Comparison of ENCODE assay signal across 19 cellular contexts in genomic region chr15:82106671-82107070, GRCh38.
DNase-seq lines count a peak whose midpoint lies in the region; ATAC-seq and TF ChIP-seq lines count a peak whose summit lies in the region.
"Had no signal": no experiment of that assay in that cellular context is flagged by ENCODE, and none has a peak within 500 bp of the region (broad histone marks: within the 10 kb centered on the region; RNA-seq: fewer than 3 reads in every experiment).

No MANE protein-coding gene starts in this region.

- H3K4me2 ChIP-seq in GM23248 (ENCODE audit: unreplicated experiment) (no peak overlapping the region), trophoblast cell (ENCODE audit: low read length) (no peak overlapping the region)
- H3K4me2 ChIP-seq: KMS-11 had no signal

- H4K8ac ChIP-seq in trophoblast cell (ENCODE audit: low read depth, low read length), result no peak overlapping the region

- no peaks in the 10 kb centered on the region for H3K9me3 Mint-ChIP-seq in chondrocyte (ENCODE audit: low read depth)
- H3K9me3 Mint-ChIP-seq in stimulated activated naive B cell treated with anti-CD40 and anti-IgM and Interleukin-4, amounts not matched to agents 10 μg/mL and 1 μg/mL and 100 μg/mL, for 72 hours, result no peaks in the 10 kb centered on the region

- no peaks in the 10 kb centered on the region for H3K27me3 ChIP-seq in GM23248 (replicated peaks; ENCODE audit: insufficient read depth)
- H3K27me3 ChIP-seq in trophoblast cell (ENCODE audit: insufficient read depth, low read length), result no peaks in the 10 kb centered on the region
- H3K27me3 ChIP-seq: MG63, SJCRH30 had no signal

- ATAC-seq in sciatic nerve (no peak), HG02885 (IDR thresholded peaks at IDR 0.05; ENCODE audit: poor library complexity, unreplicated experiment) (no peak)
- ATAC-seq in stimulated activated naive B cell treated with anti-CD40 and anti-IgM and Interleukin-4, amounts not matched to agents 10 μg/mL and 1 μg/mL and 100 μg/mL, for 72 hours (replicated peaks), result no peak

- DNase-seq in GM23248 (no peak), M059J (ENCODE audit: low read depth) (peak; percentile 29), chondrocyte (ENCODE audit: low spot score) (no peak), trophoblast cell (peak; percentile 19 to 60), sciatic nerve (ENCODE audit: low spot score) (no peak), NCI-H1092 treated with DMSO at 0.1 percent for 48 hours (lab: John Stamatoyannopoulos, UW) (no peak)
- DNase-seq in stimulated activated naive B cell treated with anti-CD40 and anti-IgM and Interleukin-4, amounts not matched to agents 10 μg/mL and 1 μg/mL and 100 μg/mL, for 72 hours, result no peak
- DNase-seq: COR-L47, DMS153, MG63, NCI-H1105, NCI-H1694, NCI-H2107, NCI-H446, NCI-H69 had no signal

- H3K14ac ChIP-seq in trophoblast cell (ENCODE audit: low read length), result no peak overlapping the region

- no peak overlapping the region for H3K18ac ChIP-seq in trophoblast cell (ENCODE audit: low read length)

- H3K9me3 ChIP-seq in GM23248 (ENCODE audit: low read depth) (no peaks in the 10 kb centered on the region), trophoblast cell (ENCODE audit: insufficient read depth, low read depth, low read length) (no peaks in the 10 kb centered on the region)
- H3K9me3 ChIP-seq: HAP-1, MG63, SJCRH30 had no signal

- H3K4me3 ChIP-seq in GM23248 (no peak overlapping the region), trophoblast cell (ENCODE audit: low read depth, low read length) (no peak overlapping the region)
- H3K4me3 ChIP-seq: HAP-1, MG63, SJCRH30 had no signal

- no peak overlapping the region for H2AK5ac ChIP-seq in trophoblast cell (ENCODE audit: low read length)

- H3K27ac Mint-ChIP-seq in chondrocyte (ENCODE audit: unreplicated experiment), result peak overlapping the region; percentile 100
- no peak overlapping the region for H3K27ac Mint-ChIP-seq in stimulated activated naive B cell treated with anti-CD40 and anti-IgM and Interleukin-4, amounts not matched to agents 10 μg/mL and 1 μg/mL and 100 μg/mL, for 72 hours

- H3K36me3 ChIP-seq in GM23248 (ENCODE audit: low read depth), result no peaks in the 10 kb centered on the region
- no peaks in the 10 kb centered on the region for H3K36me3 ChIP-seq in trophoblast cell (ENCODE audit: control insufficient read depth in 1 of 2, insufficient read depth in 2 of 2, low read length in 2 of 2)
- H3K36me3 ChIP-seq: HAP-1, MG63, SJCRH30 had no signal

- H3K27me3 Mint-ChIP-seq in chondrocyte (ENCODE audit: low read depth), result no peaks in the 10 kb centered on the region
- H3K27me3 Mint-ChIP-seq in stimulated activated naive B cell treated with anti-CD40 and anti-IgM and Interleukin-4, amounts not matched to agents 10 μg/mL and 1 μg/mL and 100 μg/mL, for 72 hours, result peaks cover 3 to 7% of the 10 kb centered on the region in 2 donors

- WGBS in GM23248 (ENCODE audit: low coverage in 1 of 2, low lambda C conversion rate in 2 of 2, missing lambda C conversion rate in 2 of 2), 2 experiments, result 94 to 98% methylated on average over 5 of the region's 5 CpGs
- no CpG with 5 or more reads among the region's 5 CpGs for WGBS in trophoblast cell (ENCODE audit: extremely low coverage, insufficient coverage, insufficient read length)

- no peak for TF ChIP-seq CTCF in chondrocyte (IDR thresholded peaks at IDR 0.05)

- no peak overlapping the region for H2BK5ac ChIP-seq in trophoblast cell (ENCODE audit: low read depth, low read length, poor library complexity)

- H2AFZ ChIP-seq in GM23248, result 0 out of 2 replicates have a peak overlapping the region, but pooled peaks have one; percentile 20
- H2AFZ ChIP-seq in trophoblast cell (ENCODE audit: insufficient read depth, low read length, poor library complexity), result no peak overlapping the region

- H3K4me1 ChIP-seq in GM23248 (ENCODE audit: insufficient read depth), result peaks cover 18% of the 10 kb centered on the region
- peaks cover 5 to 7% of the 10 kb centered on the region in 2 experiments for H3K4me1 ChIP-seq in trophoblast cell (ENCODE audit: control insufficient read depth in 1 of 2, insufficient read depth in 2 of 2, low read length in 2 of 2)
- H3K4me1 ChIP-seq: HAP-1 had no signal

- H3F3A ChIP-seq in GM23248 (ENCODE audit: insufficient read depth), result 0 out of 2 replicates have a peak, but pooled peaks cover 4% of the 10 kb centered on the region

- intact Hi-C loops in sciatic nerve (cut with DNase I), result no loop called here

- H3K79me2 ChIP-seq in GM23248 (ENCODE audit: insufficient read depth) (no peaks in the 10 kb centered on the region), trophoblast cell (ENCODE audit: control insufficient read depth, insufficient read depth, low read length, poor library complexity) (no peaks in the 10 kb centered on the region)

- no peak overlapping the region for H2BK120ac ChIP-seq in trophoblast cell (ENCODE audit: insufficient read depth, low read length, poor library complexity)

- no peak overlapping the region for H2BK12ac ChIP-seq in trophoblast cell (ENCODE audit: low read length)

- no peak overlapping the region for H3K23ac ChIP-seq in trophoblast cell (ENCODE audit: low read length)

- H3K27ac ChIP-seq in GM23248 (no peak overlapping the region), trophoblast cell (ENCODE audit: low read depth, low read length) (no peak overlapping the region)
- H3K27ac ChIP-seq: KMS-11, SJCRH30 had no signal

- H3K36me3 Mint-ChIP-seq in chondrocyte (ENCODE audit: low read depth), result peaks cover 5% of the 10 kb centered on the region
- H3K36me3 Mint-ChIP-seq in stimulated activated naive B cell treated with anti-CD40 and anti-IgM and Interleukin-4, amounts not matched to agents 10 μg/mL and 1 μg/mL and 100 μg/mL, for 72 hours, result no peaks in the 10 kb centered on the region

- no peak overlapping the region for H3K4me3 Mint-ChIP-seq in chondrocyte (ENCODE audit: unreplicated experiment)
- no peak overlapping the region for H3K4me3 Mint-ChIP-seq in stimulated activated naive B cell treated with anti-CD40 and anti-IgM and Interleukin-4, amounts not matched to agents 10 μg/mL and 1 μg/mL and 100 μg/mL, for 72 hours

- peaks cover 2% of the 10 kb centered on the region for H3K79me1 ChIP-seq in trophoblast cell (ENCODE audit: low read length)

- no peak overlapping the region for H4K91ac ChIP-seq in trophoblast cell (ENCODE audit: low read depth, low read length)

- no peak overlapping the region for H3K9ac ChIP-seq in GM23248
- no peak overlapping the region for H3K9ac ChIP-seq in trophoblast cell (ENCODE audit: low read length)
- H3K9ac ChIP-seq: KMS-11 had no signal

- no peaks in the 10 kb centered on the region for H3K9me2 ChIP-seq in GM23248 (ENCODE audit: insufficient read depth)

- H3K4me1 Mint-ChIP-seq in chondrocyte (ENCODE audit: low read depth), result peaks cover 65% of the 10 kb centered on the region
- H3K4me1 Mint-ChIP-seq in stimulated activated naive B cell treated with anti-CD40 and anti-IgM and Interleukin-4, amounts not matched to agents 10 μg/mL and 1 μg/mL and 100 μg/mL, for 72 hours, result peaks cover 3 to 5% of the 10 kb centered on the region in 2 donors

- no peaks in the 10 kb centered on the region for H4K20me1 ChIP-seq in GM23248 (ENCODE audit: insufficient read depth)

- no peak overlapping the region for H4K12ac ChIP-seq in trophoblast cell (ENCODE audit: low read depth, low read length)

- in situ Hi-C loops in GM23248 (cut with MboI), result no loop called here

- H3K4ac ChIP-seq in trophoblast cell (ENCODE audit: low read depth, low read length), result no peak overlapping the region

Comparison
In these comparisons a context has a peak if more than half of its experiments do, and no peak if none do; other contexts are left out.
1. DNase-seq: peak in M059J (single experiment) and trophoblast cell (2 of 2); none in GM23248 (single experiment), chondrocyte (single experiment), sciatic nerve (single experiment), stimulated activated naive B cell treated with anti-CD40 and anti-IgM and Interleukin-4, amounts not matched to agents 10 μg/mL and 1 μg/mL and 100 μg/mL, for 72 hours (single experiment) and NCI-H1092 treated with DMSO at 0.1 percent for 48 hours (single experiment).